ENCODE assay signal across 16 cellular contexts in the genomic region with DNA sequence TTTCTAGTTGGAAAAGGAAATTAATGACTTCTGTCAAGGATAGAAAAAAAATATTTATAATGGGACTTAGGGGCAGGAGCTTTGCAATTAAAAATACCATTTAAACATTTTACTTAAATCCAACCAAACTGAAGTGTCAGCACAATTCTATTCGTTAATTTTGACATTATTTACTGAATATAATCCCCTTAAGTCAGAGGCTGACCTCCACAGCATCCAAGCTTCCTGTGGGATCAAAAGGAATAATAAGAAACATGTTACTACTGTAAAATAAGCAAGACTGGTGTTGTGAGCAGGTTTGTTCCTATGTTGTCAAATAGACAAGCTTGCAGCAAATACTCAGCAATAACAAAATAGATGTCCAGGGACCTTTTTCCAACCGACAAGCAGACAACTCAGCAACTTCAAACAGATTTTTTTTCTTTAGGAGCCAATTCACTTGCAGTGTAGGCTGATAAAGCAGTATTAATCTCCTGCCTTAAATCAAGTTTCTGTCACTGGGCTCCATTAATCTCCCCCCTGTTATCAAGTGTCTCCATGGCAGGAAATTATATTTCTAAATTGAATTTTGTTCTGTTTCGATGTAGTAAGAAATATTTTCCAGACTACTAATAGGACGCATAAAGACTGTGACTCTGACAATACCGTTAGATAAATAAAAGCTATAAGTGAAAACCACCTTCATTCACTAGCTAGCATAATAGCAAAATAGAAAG.
DNase-seq lines count a peak whose midpoint lies in the region; ATAC-seq, FAIRE-seq and TF ChIP-seq lines count a peak whose summit lies in the region.
"Had no signal": no experiment of that assay in that cellular context is flagged by ENCODE, and none has a peak within 500 bp of the region (broad histone marks: within the 10 kb centered on the region; RNA-seq: fewer than 3 reads in every experiment).

No MANE protein-coding gene starts in this region.

- DNase-seq in D721Med (ENCODE audit: insufficient read length, low spot score) (no peak), SK-N-MC (ENCODE audit: low read depth, low spot score) (no peak), cerebellar cortex (ENCODE audit: low spot score) (peak; percentile 79), H4 (ENCODE audit: low spot score) (no peak)
- DNase-seq: CD8-positive, alpha-beta T cell; DMS79; H9; KBM-7; NCI-H1694 treated with DMSO at 0.1 percent for 48 hours; OCI-M1; Right ventricle myocardium superior had no signal

- TF ChIP-seq CTCF in D721Med (IDR thresholded peaks at IDR 0.05; ENCODE audit: insufficient read depth, missing control alignments) = no peak

- H3K36me3 ChIP-seq in SK-N-MC (ENCODE audit: insufficient read depth, low read length) = no peaks in the 10 kb centered on the region
- no peaks in the 10 kb centered on the region for H3K36me3 ChIP-seq in neuron (ENCODE audit: insufficient read depth, low read length)
- H3K36me3 ChIP-seq: BLaER1 had no signal

- H3K27ac ChIP-seq in SK-N-MC = peak overlapping the region; percentile 88
- H3K27ac ChIP-seq: BLaER1 had no signal

- H2AFZ ChIP-seq in neuron (ENCODE audit: low read depth, low read length) = peak overlapping the region; percentile 4

- no peak for ATAC-seq in HG02571 (IDR thresholded peaks at IDR 0.05; ENCODE audit: unreplicated experiment)
- ATAC-seq in GM18867 (IDR thresholded peaks at IDR 0.05; ENCODE audit: unreplicated experiment) = no peak
- ATAC-seq: CD8-positive, alpha-beta T cell had no signal

- H3K9me3 ChIP-seq in SK-N-MC (ENCODE audit: low read depth, low read length) = no peaks in the 10 kb centered on the region
- no peaks in the 10 kb centered on the region for H3K9me3 ChIP-seq in neuron (ENCODE audit: low read length)
- H3K9me3 ChIP-seq: BLaER1 had no signal

- peak overlapping the region; percentile 48 for H3K9ac ChIP-seq in SK-N-MC (ENCODE audit: insufficient read length)
- H3K9ac ChIP-seq: BLaER1 had no signal

- FAIRE-seq in D721Med (lab: Jason Lieb, UNC) = peak; percentile 46
- FAIRE-seq: A204.1 had no signal

- no peaks in the 10 kb centered on the region for H3K27me3 ChIP-seq in neuron (ENCODE audit: insufficient read depth, low read length)
- H3K27me3 ChIP-seq: BLaER1 had no signal

- peaks cover 16% of the 10 kb centered on the region for H3K4me1 ChIP-seq in neuron (ENCODE audit: insufficient read depth, low read length)

- H3K4me3 ChIP-seq in SK-N-MC (peak overlapping the region; percentile 49), neuron (ENCODE audit: low read length) (no peak overlapping the region)
- H3K4me3 ChIP-seq: BLaER1 had no signal
